21 cellular contexts compared by ENCODE assay signal in the genomic region with DNA sequence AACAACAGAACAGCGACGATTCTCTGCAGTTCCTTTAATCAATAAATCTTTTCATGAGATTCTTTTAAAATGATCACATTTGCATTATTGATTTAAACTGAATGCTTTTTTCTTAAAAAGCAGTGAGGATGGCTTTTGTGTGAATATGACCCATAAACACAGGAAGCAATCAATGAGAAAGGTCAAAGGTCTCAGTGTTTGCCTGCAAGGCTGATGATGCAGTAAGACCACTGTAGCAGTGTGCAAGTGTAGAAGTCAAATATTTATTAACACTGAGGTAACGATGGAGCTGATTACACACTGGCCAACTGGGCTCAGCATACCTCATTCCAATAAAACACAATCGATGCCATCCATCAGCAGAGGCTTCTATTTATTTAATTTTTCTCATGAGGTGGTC.
"Had no signal": no experiment of that assay in that cellular context is flagged by ENCODE, and none has a peak within 500 bp of the region (broad histone marks: within the 10 kb centered on the region; RNA-seq: fewer than 3 reads in every experiment).

No MANE protein-coding gene starts in this region.

- H3K4me2 ChIP-seq: SK-N-SH had no signal

- H3K9ac ChIP-seq: SK-N-SH had no signal

- H3K27me3 Mint-ChIP-seq: T-cell had no signal

- DNase-seq: KBM-7, MV-4-11, NCI-H1048, NCI-H1105, NCI-H1436 treated with DMSO at 0.1 percent for 48 hours, NCI-H187, NCI-H2029, NCI-H2081 treated with DMSO at 0.1 percent for 48 hours, NCI-H2171, NCI-H226, NCI-H446, NCI-H510A treated with DMSO at 0.1 percent for 48 hours, NCI-H526, NCI-H82, Right ventricle myocardium superior, RPMI8226, SIG-M5, SK-N-SH, SW 1271, T-cell had no signal

- H3K9me2 ChIP-seq: SK-N-SH had no signal

- ATAC-seq: T-cell had no signal

- H3K36me3 Mint-ChIP-seq: T-cell had no signal

- H3K4me3 Mint-ChIP-seq: T-cell had no signal

- H3K27ac Mint-ChIP-seq: T-cell had no signal

- H3K4me1 Mint-ChIP-seq: T-cell had no signal

- H3K27ac ChIP-seq: HL-60 had no signal
